8 cellular contexts compared by ENCODE assay signal in genomic region chr13:52010890-52011689, GRCh38. TPM values are rescaled to one million over a fixed set of nuclear protein-coding genes. Genes with fewer than 3 reads are reported as not detected.
DNase-seq lines count a peak whose midpoint lies in the region; ATAC-seq and TF ChIP-seq lines count a peak whose summit lies in the region.

Gene ATP7B (minus strand): TSS chr13:52011450. CDS start chr13:52011337, 113 bp downstream.

- ATAC-seq in omental fat pad (ENCODE audit: low FRiP score) (peak; percentile 10), HG03025 (IDR thresholded peaks at IDR 0.05; ENCODE audit: low FRiP score, unreplicated experiment) (no peak)

- peak; percentile 5 for DNase-seq in activated T-cell treated with anti-CD3 and anti-CD28 coated beads for 1 hour (ENCODE audit: low read depth)
- no peak for DNase-seq in activated T-cell treated with anti-CD3 and anti-CD28 coated beads for 4 hours
- DNase-seq in M059J (ENCODE audit: low read depth), result peak; percentile 8
- DNase-seq in activated T-cell treated with anti-CD3 and anti-CD28 coated beads, Interleukin-2, amount 50 U/mL, for 48 hours, result peak; percentile 41 to 56
- peak; percentile 38 for DNase-seq in germinal center (ENCODE audit: low spot score)
- DNase-seq in omental fat pad (ENCODE audit: low spot score), result no peak
- DNase-seq in NOMO-1 treated with dmso at 0.1 percent for 144 hours (lab: John Stamatoyannopoulos, UW; ENCODE audit: unreplicated experiment), result no peak

- TF ChIP-seq CTCF in omental fat pad (IDR thresholded peaks at IDR 0.05), result peak in 1 of 3 donors; percentile 3

RNA-seq across cellular contexts. Expression of gene ATP7B, which starts in this region (rescaled TPM):
- 0.52 and 0.94 TPM in 2 replicates for total RNA-seq in M059J (2014; rRNA removed; shearing (Covaris generic))
- 10 to 100 TPM in 2 of 4 donors, 1 to 10 TPM in 2; 5.2 to 29.2 (median 10.9) TPM for total RNA-seq in omental fat pad

Comparison
In these comparisons a context has a peak if more than half of its experiments do, and no peak if none do; other contexts are left out.
1. DNase-seq: peak in activated T-cell treated with anti-CD3 and anti-CD28 coated beads for 1 hour (single experiment), activated T-cell treated with anti-CD3 and anti-CD28 coated beads, Interleukin-2, amount 50 U/mL, for 48 hours (2 of 2) and germinal center (single experiment); none in activated T-cell treated with anti-CD3 and anti-CD28 coated beads for 4 hours (single experiment), omental fat pad (single experiment) and NOMO-1 treated with dmso at 0.1 percent for 144 hours (single experiment).
2. Peak in DNase-seq in M059J; RNA of the gene not detected or under 1 TPM.